ENCODE assay signal across 16 cellular contexts in the genomic region with DNA sequence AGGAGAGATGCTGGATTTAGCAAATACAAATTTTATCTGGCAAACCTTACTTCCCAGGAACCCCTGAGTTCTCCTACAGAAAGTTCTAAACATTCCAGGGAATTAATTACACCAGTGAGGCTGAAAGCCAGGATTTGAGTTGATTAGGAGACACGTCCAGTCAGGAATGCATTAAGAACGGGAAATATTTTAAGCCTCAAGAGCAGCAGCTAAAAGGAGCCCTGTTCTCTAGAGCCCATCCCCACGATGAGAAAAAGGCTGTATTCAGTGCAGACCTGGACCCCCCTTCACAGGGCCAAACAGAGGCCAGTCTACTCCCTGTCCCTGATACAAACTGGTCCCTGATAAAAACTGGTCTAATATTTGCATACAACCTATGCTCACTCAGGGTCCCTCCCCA. TPM values are rescaled to one million over a fixed set of nuclear protein-coding genes. Genes with fewer than 3 reads are reported as not detected.
DNase-seq lines count a peak whose midpoint lies in the region; ATAC-seq and TF ChIP-seq lines count a peak whose summit lies in the region.
"Had no signal": no experiment of that assay in that cellular context is flagged by ENCODE, and none has a peak within 500 bp of the region (broad histone marks: within the 10 kb centered on the region; RNA-seq: fewer than 3 reads in every experiment).

No MANE protein-coding gene starts in this region.

- TF ChIP-seq CTCF in IMR-90 (conservative IDR thresholded peaks at IDR 0.05; ENCODE audit: low read depth, low read length) (no peak), mesothelial cell of epicardium (IDR thresholded peaks at IDR 0.05; ENCODE audit: unreplicated experiment) (no peak)

- no peak for TF ChIP-seq RAD21 in IMR-90 (IDR thresholded peaks at IDR 0.05; ENCODE audit: low read length)

- no peak overlapping the region for H3K4me3 ChIP-seq in IMR-90 (ENCODE audit: insufficient read depth, low read depth, low read length)
- no peak overlapping the region for H3K4me3 ChIP-seq in ectodermal cell (ENCODE audit: insufficient read depth, low read depth, low read length)
- H3K4me3 ChIP-seq: A549 had no signal

- H2AFZ ChIP-seq in IMR-90 (replicated peaks; ENCODE audit: low read length, poor library complexity), result peak overlapping the region; percentile 38

- H3K4ac ChIP-seq in IMR-90 (ENCODE audit: low read depth, low read length), result peak overlapping the region; percentile 53

- peak overlapping the region; percentile 5 for H3K27ac Mint-ChIP-seq in mesothelial cell of epicardium
- H3K27ac Mint-ChIP-seq in activated T-helper 2 cell treated with anti-CD3 and anti-CD28 coated beads, Interferon-gamma antibody, Interleukin-2, Interleukin-4, amounts not matched to agents 10 μg/mL and 5 μg/mL and 100 μg/mL, durations not matched to agents 14 hours and 24 hours and 36 hours, result no peak overlapping the region
- H3K27ac Mint-ChIP-seq: CD8-positive, alpha-beta T cell; HFFc6 had no signal

- no peak for ATAC-seq in IMR-90 (ENCODE audit: low read depth)
- ATAC-seq: A549; CD8-positive, alpha-beta T cell; HepG2 had no signal

- H3K56ac ChIP-seq in IMR-90 (ENCODE audit: extremely low read depth, insufficient read depth, low read length), result no peak overlapping the region

- H2AK9ac ChIP-seq in IMR-90 (replicated peaks; ENCODE audit: low read depth, low read length, poor library complexity), result peak overlapping the region; percentile 23

- peak overlapping the region; percentile 64 for H2BK120ac ChIP-seq in IMR-90 (ENCODE audit: low read depth, low read length)

- peaks cover 24% of the 10 kb centered on the region for H3K4me1 Mint-ChIP-seq in mesothelial cell of epicardium
- no peaks in the 10 kb centered on the region for H3K4me1 Mint-ChIP-seq in activated T-helper 2 cell treated with anti-CD3 and anti-CD28 coated beads, Interferon-gamma antibody, Interleukin-2, Interleukin-4, amounts not matched to agents 10 μg/mL and 5 μg/mL and 100 μg/mL, durations not matched to agents 14 hours and 24 hours and 36 hours (ENCODE audit: low read depth)

- in situ Hi-C loops in IMR-90 (cut with MboI; ENCODE audit: low sequenced_read_pairs), result no loop called here

- no peak for TF ChIP-seq POLR2A in IMR-90 (IDR thresholded peaks at IDR 0.05; ENCODE audit: low read depth, low read length)

- no peak for DNase-seq in IMR-90
- no peak for DNase-seq in mesothelial cell of epicardium (ENCODE audit: low spot score in 2 of 2, unreplicated experiment in 2 of 2)
- no peak for DNase-seq in NCI-H146 treated with DMSO at 0.1 percent for 48 hours (lab: John Stamatoyannopoulos, UW; ENCODE audit: unreplicated experiment)
- no peak for DNase-seq in activated T-helper 2 cell treated with anti-CD3 and anti-CD28 coated beads, Interferon-gamma antibody, Interleukin-2, Interleukin-4, amounts not matched to agents 10 μg/mL and 5 μg/mL and 100 μg/mL, durations not matched to agents 14 hours and 24 hours and 36 hours (ENCODE audit: low spot score)
- DNase-seq in kidney tubule cell (ENCODE audit: low spot score), result no peak
- DNase-seq: CD8-positive, alpha-beta T cell; COR-L47; DMS153; DMS79 treated with DMSO at 0.1 percent for 48 hours; GDM1; HCEC 1CT; HFFc6 had no signal

- no peak overlapping the region for H3K14ac ChIP-seq in IMR-90 (replicated peaks; ENCODE audit: low read depth, low read length)

- H3K9ac ChIP-seq in IMR-90 (ENCODE audit: low read depth, low read length), result no peak overlapping the region

- peak overlapping the region; percentile 6 for H2BK5ac ChIP-seq in IMR-90 (ENCODE audit: low read depth, low read length, poor library complexity, severe bottlenecking)

- H3K9me1 ChIP-seq in IMR-90 (ENCODE audit: insufficient read depth, low read length), result peaks cover 5% of the 10 kb centered on the region

- no peaks in the 10 kb centered on the region for H4K20me1 ChIP-seq in IMR-90 (ENCODE audit: insufficient read depth, low read length)

- no peak overlapping the region for H4K91ac ChIP-seq in IMR-90 (ENCODE audit: insufficient read depth, low read depth, low read length)

- 0 out of 2 replicates have a peak overlapping the region, but pooled peaks have one; percentile 88 for H2AK5ac ChIP-seq in IMR-90 (ENCODE audit: low read depth, low read length)

- H3K23ac ChIP-seq in IMR-90 (ENCODE audit: low read depth, low read length), result peak overlapping the region; percentile 49; the same call in 1 of the 2 replicates

- H2BK20ac ChIP-seq in IMR-90 (ENCODE audit: low read depth, low read length), result 0 out of 2 replicates have a peak overlapping the region, but pooled peaks have one; percentile 49

- no CpG with 5 or more reads among the region's 3 CpGs for WGBS in IMR-90 (ENCODE audit: extremely low coverage in 2 of 2, insufficient read length in 1 of 2), 2 experiments
- WGBS in ectodermal cell, 2 experiments, result 59 to 75% methylated on average over 3 of the region's 3 CpGs

- dilution Hi-C loops in IMR-90 (cut with HindIII; ENCODE audit: low sequenced_read_pairs, unreplicated experiment), result no loop called here

- H2BK15ac ChIP-seq in IMR-90 (ENCODE audit: low read depth, low read length), result peak overlapping the region; percentile 80; the same call in 1 of the 3 replicates

- no peaks in the 10 kb centered on the region for H3K9me3 Mint-ChIP-seq in mesothelial cell of epicardium
- no peaks in the 10 kb centered on the region for H3K9me3 Mint-ChIP-seq in activated T-helper 2 cell treated with anti-CD3 and anti-CD28 coated beads, Interferon-gamma antibody, Interleukin-2, Interleukin-4, amounts not matched to agents 10 μg/mL and 5 μg/mL and 100 μg/mL, durations not matched to agents 14 hours and 24 hours and 36 hours
- H3K9me3 Mint-ChIP-seq: CD8-positive, alpha-beta T cell had no signal

- H3K79me1 ChIP-seq in IMR-90 (ENCODE audit: low read depth in 1 of 2, low read length in 2 of 2), result peaks cover 0 to 6% of the 10 kb centered on the region in 2 experiments; a peak in 1 of 4 replicates

- no peak overlapping the region for H3K4me2 ChIP-seq in IMR-90 (ENCODE audit: low read depth, low read length)
- H3K4me2 ChIP-seq: A549 had no signal

- H3K36me3 ChIP-seq in IMR-90 (ENCODE audit: control insufficient read depth, insufficient read depth, low read length), result no peaks in the 10 kb centered on the region
- H3K36me3 ChIP-seq in ectodermal cell (ENCODE audit: control insufficient read depth, insufficient read depth, low read length), result no peaks in the 10 kb centered on the region

- BruUV-seq in IMR-90 (replicated peaks; lab: Mats Ljungman, UMichigan), result no TSS peak

- H3K27ac ChIP-seq in IMR-90 (ENCODE audit: insufficient read depth, low read length), result no peak overlapping the region; the same call in 1 of the 2 replicates
- peak overlapping the region; percentile 64 for H3K27ac ChIP-seq in ectodermal cell (ENCODE audit: insufficient read depth, low read depth, low read length, poor library complexity, severe bottlenecking)
- H3K27ac ChIP-seq: A549 had no signal

- H3K4me3 Mint-ChIP-seq in mesothelial cell of epicardium, result no peak overlapping the region
- no peak overlapping the region for H3K4me3 Mint-ChIP-seq in activated T-helper 2 cell treated with anti-CD3 and anti-CD28 coated beads, Interferon-gamma antibody, Interleukin-2, Interleukin-4, amounts not matched to agents 10 μg/mL and 5 μg/mL and 100 μg/mL, durations not matched to agents 14 hours and 24 hours and 36 hours (ENCODE audit: low read depth)
- H3K4me3 Mint-ChIP-seq: CD14-positive monocyte; CD8-positive, alpha-beta T cell; HFFc6 had no signal

- H3K9me3 ChIP-seq in IMR-90 (ENCODE audit: control insufficient read depth, insufficient read depth, low read length) (no peaks in the 10 kb centered on the region), ectodermal cell (ENCODE audit: control insufficient read depth, low read length) (no peaks in the 10 kb centered on the region)
- H3K9me3 ChIP-seq: A549 had no signal

- H4K8ac ChIP-seq in IMR-90 (ENCODE audit: low read depth in 2 of 2, low read length in 2 of 2), result peak overlapping the region; percentile 35 to 53; a peak in 1 of 4 replicates

- no peaks in the 10 kb centered on the region for H3K27me3 Mint-ChIP-seq in mesothelial cell of epicardium (ENCODE audit: low read depth)
- peaks cover 3% of the 10 kb centered on the region for H3K27me3 Mint-ChIP-seq in activated T-helper 2 cell treated with anti-CD3 and anti-CD28 coated beads, Interferon-gamma antibody, Interleukin-2, Interleukin-4, amounts not matched to agents 10 μg/mL and 5 μg/mL and 100 μg/mL, durations not matched to agents 14 hours and 24 hours and 36 hours (ENCODE audit: low read depth)

- H3K4me1 ChIP-seq in IMR-90 (ENCODE audit: control insufficient read depth, insufficient read depth, low read length), result peaks cover 16% of the 10 kb centered on the region
- H3K4me1 ChIP-seq in ectodermal cell (ENCODE audit: control insufficient read depth, insufficient read depth, low read length), result peaks cover 27% of the 10 kb centered on the region
- H3K4me1 ChIP-seq: A549 had no signal

- POLR2A ChIA-PET in IMR-90 (lab: Charles Lee; ENCODE audit: unreplicated experiment), result no interaction called here

- intact Hi-C loops in IMR-90 (cut with micrococcal nuclease), result no loop called here
- intact Hi-C loops in activated T-helper 2 cell treated with anti-CD3 and anti-CD28 coated beads, Interferon-gamma antibody, Interleukin-2, Interleukin-4, amounts not matched to agents 10 μg/mL and 5 μg/mL and 100 μg/mL, durations not matched to agents 14 hours and 24 hours and 36 hours (cut with micrococcal nuclease), result no loop called here

- CTCF ChIA-PET in IMR-90 (lab: Yijun Ruan, JAX), result no interaction called here

- no peaks in the 10 kb centered on the region for H3K36me3 Mint-ChIP-seq in mesothelial cell of epicardium
- H3K36me3 Mint-ChIP-seq in activated T-helper 2 cell treated with anti-CD3 and anti-CD28 coated beads, Interferon-gamma antibody, Interleukin-2, Interleukin-4, amounts not matched to agents 10 μg/mL and 5 μg/mL and 100 μg/mL, durations not matched to agents 14 hours and 24 hours and 36 hours (ENCODE audit: low read depth), result no peaks in the 10 kb centered on the region
- H3K36me3 Mint-ChIP-seq: CD14-positive monocyte; CD8-positive, alpha-beta T cell had no signal

- H3K27me3 ChIP-seq in IMR-90 (ENCODE audit: control insufficient read depth, insufficient read depth, low read length), result no peaks in the 10 kb centered on the region
- no peaks in the 10 kb centered on the region for H3K27me3 ChIP-seq in ectodermal cell (ENCODE audit: control insufficient read depth, insufficient read depth, low read length, poor library complexity, severe bottlenecking)

- H4K5ac ChIP-seq in IMR-90 (ENCODE audit: low read depth, low read length), result no peak overlapping the region; the same call in 1 of the 2 replicates

- no peak overlapping the region; the same call in 1 of the 2 replicates for H3K18ac ChIP-seq in IMR-90 (ENCODE audit: low read depth, low read length)

RNA-seq across cellular contexts. Expression of gene VAT1L, which starts 55.0 kb away (rescaled TPM):
- total RNA-seq in IMR-90 (2012; rRNA removed) (18.1 and 18.5 TPM in 2 replicates), mesothelial cell of epicardium (6.3 to 8.0 TPM (median 6.8 TPM) in 3 replicates)
- 14.1 and 15.4 TPM in 2 replicates for polyA plus RNA-seq in IMR-90 (2012; rRNA removed)
- 7.3 TPM in 2 replicates for polyA plus RNA-seq in IMR-90 (2012; cell fraction: cytosol; rRNA removed)
- polyA plus RNA-seq in IMR-90 (2012; cell fraction: nucleus; rRNA removed; ENCODE audit: low replicate concordance), result 2.4 and 9.5 TPM in 2 replicates
- polyA plus RNA-seq in ectodermal cell (2013, experiment 1 of 4), result 111 TPM
- 126 TPM for polyA plus RNA-seq in ectodermal cell (2013, experiment 2 of 4)
- polyA plus RNA-seq in ectodermal cell (2013, experiment 3 of 4), result 88.4 TPM
- 99.3 TPM for polyA plus RNA-seq in ectodermal cell (2013, experiment 4 of 4)
- not detected in 2 replicates for total RNA-seq in activated T-helper 2 cell treated with anti-CD3 and anti-CD28 coated beads, Interferon-gamma antibody, Interleukin-2, Interleukin-4, amounts not matched to agents 10 μg/mL and 5 μg/mL and 100 μg/mL, durations not matched to agents 14 hours and 24 hours and 36 hours
- total RNA-seq: CD8-positive, alpha-beta T cell; HepG2; HFFc6 had no signal
- polyA plus RNA-seq: A549, CD14-positive monocyte, HepG2 had no signal
